Comparison of ENCODE assay signal across 9 cellular contexts in the genomic region with DNA sequence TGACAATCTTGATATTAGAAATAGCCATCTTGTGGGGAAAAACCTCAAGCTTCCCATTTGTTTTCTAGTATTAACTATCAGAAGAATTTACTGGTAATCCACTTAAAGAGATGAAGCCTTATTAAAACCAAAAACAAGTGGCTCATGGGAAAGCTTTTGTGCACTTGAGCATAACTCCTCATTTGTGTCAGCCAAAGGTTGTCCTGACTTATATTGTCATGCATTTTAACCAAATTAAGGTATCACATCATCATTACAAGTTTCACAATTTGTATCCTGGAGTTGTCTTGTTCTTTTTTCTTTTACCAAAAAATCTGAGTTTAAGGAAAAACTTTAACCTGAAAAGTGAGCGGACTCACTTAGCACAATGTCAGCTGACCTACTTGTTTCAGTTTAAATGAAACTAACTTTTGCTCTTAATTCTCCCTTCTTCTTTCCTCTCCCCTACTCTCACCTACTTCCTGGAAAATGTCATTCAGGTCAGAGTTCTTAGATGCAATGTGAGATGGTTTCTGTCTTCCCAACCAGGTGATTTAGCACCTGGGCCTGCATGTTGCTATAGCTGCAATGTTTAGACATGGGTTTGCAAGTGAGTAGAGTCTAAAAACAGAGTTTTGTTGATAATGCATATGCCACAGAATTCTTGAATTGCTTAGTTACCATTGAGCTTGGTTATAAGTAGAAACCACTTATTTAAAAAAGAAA.
DNase-seq lines count a peak whose midpoint lies in the region; ATAC-seq and TF ChIP-seq lines count a peak whose summit lies in the region.
"Had no signal": no experiment of that assay in that cellular context is flagged by ENCODE, and none has a peak within 500 bp of the region (broad histone marks: within the 10 kb centered on the region; RNA-seq: fewer than 3 reads in every experiment).

No MANE protein-coding gene starts in this region.

- no peaks in the 10 kb centered on the region for H3K27me3 Mint-ChIP-seq in activated T-cell treated with anti-CD3 and anti-CD28 coated beads, Interleukin-2, amount 50 U/mL, for 24 hours
- no peaks in the 10 kb centered on the region for H3K27me3 Mint-ChIP-seq in stimulated activated memory B cell treated with anti-CD40 and anti-IgM and Interleukin-4, amounts not matched to agents 10 μg/mL and 1 μg/mL and 100 μg/mL, for 72 hours

- H3K27me3 ChIP-seq in transverse colon, result no peaks in the 10 kb centered on the region

- no peaks in the 10 kb centered on the region for H3K36me3 Mint-ChIP-seq in activated T-cell treated with anti-CD3 and anti-CD28 coated beads, Interleukin-2, amount 50 U/mL, for 24 hours (ENCODE audit: low read depth)
- no peaks in the 10 kb centered on the region for H3K36me3 Mint-ChIP-seq in stimulated activated memory B cell treated with anti-CD40 and anti-IgM and Interleukin-4, amounts not matched to agents 10 μg/mL and 1 μg/mL and 100 μg/mL, for 72 hours

- intact Hi-C loops in transverse colon (cut with DNase I; ENCODE audit: low total_unique reads), result no loop called here

- WGBS in transverse colon (ENCODE audit: low coverage in 1 of 2), 2 donors, result 79 to 85% methylated on average over 1 of the region's 1 CpG

- no peak for TF ChIP-seq POLR2A in transverse colon (IDR thresholded peaks at IDR 0.05)

- ATAC-seq in HG02763 (IDR thresholded peaks at IDR 0.05; ENCODE audit: unreplicated experiment), result peak; percentile 63
- ATAC-seq in stimulated activated memory B cell treated with anti-CD40 and anti-IgM and Interleukin-4, amounts not matched to agents 10 μg/mL and 1 μg/mL and 100 μg/mL, for 72 hours, result peak; percentile 63

- no peak for TF ChIP-seq CTCF in transverse colon (IDR thresholded peaks at IDR 0.05)

- H3K9me3 ChIP-seq in transverse colon, result no peaks in the 10 kb centered on the region

- in situ Hi-C loops in transverse colon (cut with MboI; ENCODE audit: low pct_ligation_motif_present in 1 of 4, low pct_unique_long_range_greater_than_20kb in 1 of 4, low sequenced_read_pairs in 3 of 4), result loop anchor here in 3 of 4 donors (10.0 kb wide), 2 partner anchors 145 to 245 kb away; no protein-coding TSS in a partner anchor

- no peaks in the 10 kb centered on the region for H3K36me3 ChIP-seq in transverse colon

- no peak for DNase-seq in activated T-cell treated with anti-CD3 and anti-CD28 coated beads, Interleukin-2, amount 50 U/mL, for 24 hours
- no peak for DNase-seq in activated T-cell treated with anti-CD3 and anti-CD28 coated beads for 4 hours
- DNase-seq in NCI-H2196 treated with DMSO at 0.1 percent for 48 hours (lab: John Stamatoyannopoulos, UW; ENCODE audit: unreplicated experiment), result peak; percentile 10
- DNase-seq in transverse colon, result no peak
- no peak for DNase-seq in MV-4-11 (lab: John Stamatoyannopoulos, UW)
- DNase-seq in activated CD8-positive, alpha-beta memory T cell treated with anti-CD3 and anti-CD28 coated beads for 24 hours, result no peak

- H3K9me3 Mint-ChIP-seq in activated T-cell treated with anti-CD3 and anti-CD28 coated beads, Interleukin-2, amount 50 U/mL, for 24 hours, result no peaks in the 10 kb centered on the region
- no peaks in the 10 kb centered on the region for H3K9me3 Mint-ChIP-seq in stimulated activated memory B cell treated with anti-CD40 and anti-IgM and Interleukin-4, amounts not matched to agents 10 μg/mL and 1 μg/mL and 100 μg/mL, for 72 hours

- H3K4me1 ChIP-seq in transverse colon, result peaks cover 0 to 5% (median 0%) of the 10 kb centered on the region in 4 donors

- no peak overlapping the region for H3K4me3 ChIP-seq in transverse colon

- H3K4me1 Mint-ChIP-seq in activated T-cell treated with anti-CD3 and anti-CD28 coated beads, Interleukin-2, amount 50 U/mL, for 24 hours (ENCODE audit: low read depth), result peaks cover 35% of the 10 kb centered on the region
- peaks cover 52% of the 10 kb centered on the region for H3K4me1 Mint-ChIP-seq in stimulated activated memory B cell treated with anti-CD40 and anti-IgM and Interleukin-4, amounts not matched to agents 10 μg/mL and 1 μg/mL and 100 μg/mL, for 72 hours

- peak overlapping the region in 1 of 4 donors; percentile 14 for H3K27ac ChIP-seq in transverse colon

- H3K27ac Mint-ChIP-seq in activated T-cell treated with anti-CD3 and anti-CD28 coated beads, Interleukin-2, amount 50 U/mL, for 24 hours, result peak overlapping the region; percentile 76
- peak overlapping the region; percentile 40 for H3K27ac Mint-ChIP-seq in stimulated activated memory B cell treated with anti-CD40 and anti-IgM and Interleukin-4, amounts not matched to agents 10 μg/mL and 1 μg/mL and 100 μg/mL, for 72 hours

- peak overlapping the region; percentile 7 for H3K4me3 Mint-ChIP-seq in activated T-cell treated with anti-CD3 and anti-CD28 coated beads, Interleukin-2, amount 50 U/mL, for 24 hours
- H3K4me3 Mint-ChIP-seq in stimulated activated memory B cell treated with anti-CD40 and anti-IgM and Interleukin-4, amounts not matched to agents 10 μg/mL and 1 μg/mL and 100 μg/mL, for 72 hours, result peak overlapping the region; percentile 48
- H3K4me3 Mint-ChIP-seq: neural crest cell had no signal

- no peak for TF ChIP-seq EP300 in transverse colon (IDR thresholded peaks at IDR 0.05; ENCODE audit: low read depth)
